Comparison of ENCODE assay signal across 17 cellular contexts in the genomic region with DNA sequence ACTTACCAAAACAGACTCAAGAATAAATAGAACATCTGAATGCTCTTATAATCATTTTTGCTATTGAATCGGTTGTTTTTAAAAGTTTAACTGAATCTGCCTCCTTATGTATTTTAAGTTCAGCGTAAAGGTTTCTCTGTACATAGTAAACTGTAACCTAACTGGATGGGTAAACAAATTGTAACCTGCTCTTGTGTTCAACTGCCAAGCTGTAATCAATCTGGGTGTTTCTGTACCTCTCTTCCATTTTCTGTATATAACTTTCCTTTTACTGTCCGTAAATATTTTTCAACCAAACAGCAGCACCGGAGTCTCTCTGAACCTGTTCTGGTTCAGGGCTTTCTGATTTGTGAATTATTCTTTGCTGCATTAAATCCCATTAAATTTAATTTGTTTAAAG. TPM values are rescaled to one million over a fixed set of nuclear protein-coding genes. Genes with fewer than 3 reads are reported as not detected.
A peak's percentile ranks its signal among the peaks of the same experiment; 100 is the strongest.
DNase-seq lines count a peak whose midpoint lies in the region; ATAC-seq, FAIRE-seq and TF ChIP-seq lines count a peak whose summit lies in the region.
"Had no signal": no experiment of that assay in that cellular context is flagged by ENCODE, and none has a peak within 500 bp of the region (broad histone marks: within the 10 kb centered on the region; RNA-seq: fewer than 3 reads in every experiment).

No MANE protein-coding gene starts in this region.

- 78% methylated on average over 3 of the region's 4 CpGs for WGBS in HUES64

- peak; percentile 31 for FAIRE-seq in colon (lab: Jason Lieb, UNC)
- FAIRE-seq: A549, K562 had no signal

- H3K4me3 Mint-ChIP-seq in GM23338 (no peak overlapping the region), neural progenitor cell (no peak overlapping the region)
- H3K4me3 Mint-ChIP-seq: CD14-positive monocyte; CD4-positive, alpha-beta memory T cell had no signal

- H3K79me2 ChIP-seq in GM23338 (replicated peaks; ENCODE audit: insufficient read depth) (no peaks in the 10 kb centered on the region), neural progenitor cell (ENCODE audit: low read depth) (no peaks in the 10 kb centered on the region)

- no peak for TF ChIP-seq CTCF in GM23338 (conservative IDR thresholded peaks at IDR 0.05; ENCODE audit: low read depth in 2 of 2)
- no peak for TF ChIP-seq CTCF in neural progenitor cell (IDR thresholded peaks at IDR 0.05)

- 0 out of 2 replicates have a peak, but pooled peaks cover 3% of the 10 kb centered on the region for H3K9me2 ChIP-seq in GM23338 (ENCODE audit: insufficient read depth)

- H3K9ac ChIP-seq in HUES64 (ENCODE audit: low read depth, low read length) (no peak overlapping the region), neural progenitor cell (no peak overlapping the region)
- H3K9ac ChIP-seq: BLaER1, GM23248 had no signal

- H3K27ac Mint-ChIP-seq in GM23338 (0 out of 2 replicates have a peak overlapping the region, but pooled peaks have one; percentile 8), neural progenitor cell (no peak overlapping the region)
- H3K27ac Mint-ChIP-seq: CD14-positive monocyte; CD4-positive, alpha-beta memory T cell had no signal

- no peak overlapping the region for H3K4me3 ChIP-seq in GM23338
- H3K4me3 ChIP-seq in HUES64 (ENCODE audit: low read length), result no peak overlapping the region
- H3K4me3 ChIP-seq in neural progenitor cell, result no peak overlapping the region
- H3K4me3 ChIP-seq: A549, BLaER1, GM23248, K562 had no signal

- no peaks in the 10 kb centered on the region for H3K36me3 ChIP-seq in GM23338 (ENCODE audit: insufficient read depth)
- no peaks in the 10 kb centered on the region for H3K36me3 ChIP-seq in HUES64 (ENCODE audit: insufficient read depth, low read length)
- no peaks in the 10 kb centered on the region for H3K36me3 ChIP-seq in neural progenitor cell
- H3K36me3 ChIP-seq: BLaER1 had no signal

- no peaks in the 10 kb centered on the region for H3F3A ChIP-seq in GM23338 (replicated peaks; ENCODE audit: low read depth)
- no peaks in the 10 kb centered on the region for H3F3A ChIP-seq in neural progenitor cell (ENCODE audit: low read depth)

- intact Hi-C loops in posterior cingulate gyrus (cut with DNase I), result no loop called here

- H3K27me3 ChIP-seq in GM23338 (ENCODE audit: insufficient read depth), result no peaks in the 10 kb centered on the region
- no peaks in the 10 kb centered on the region for H3K27me3 ChIP-seq in HUES64 (ENCODE audit: insufficient read depth, low read length)
- H3K27me3 ChIP-seq in neural progenitor cell, result no peaks in the 10 kb centered on the region
- H3K27me3 ChIP-seq: BLaER1 had no signal

- H3K36me3 Mint-ChIP-seq in GM23338 (ENCODE audit: low read depth), result peaks cover 17% of the 10 kb centered on the region; the same call in 2 of the 3 replicates
- no peaks in the 10 kb centered on the region for H3K36me3 Mint-ChIP-seq in neural progenitor cell
- H3K36me3 Mint-ChIP-seq: CD14-positive monocyte had no signal

- peaks cover 22% of the 10 kb centered on the region for H3K4me1 Mint-ChIP-seq in GM23338
- H3K4me1 Mint-ChIP-seq in neural progenitor cell, result peaks cover 10% of the 10 kb centered on the region

- no peak for ATAC-seq in GM23338
- no peak for ATAC-seq in HG03432 (IDR thresholded peaks at IDR 0.05; ENCODE audit: unreplicated experiment)
- ATAC-seq: A549 had no signal

- H3K9me3 Mint-ChIP-seq in GM23338, result peaks cover 20% of the 10 kb centered on the region
- H3K9me3 Mint-ChIP-seq in neural progenitor cell, result peaks cover 9% of the 10 kb centered on the region

- no peak overlapping the region for H2AFZ ChIP-seq in GM23338
- peak overlapping the region; percentile 54 for H2AFZ ChIP-seq in neural progenitor cell (replicated peaks)
- H2AFZ ChIP-seq: GM23248 had no signal

- peaks cover 2% of the 10 kb centered on the region for H3K27me3 Mint-ChIP-seq in GM23338 (ENCODE audit: insufficient read depth, low read depth, poor library complexity)
- H3K27me3 Mint-ChIP-seq in neural progenitor cell (ENCODE audit: insufficient read depth, low read depth), result peaks cover under 1% of the 10 kb centered on the region
- H3K27me3 Mint-ChIP-seq: CD4-positive, alpha-beta memory T cell had no signal

- peak overlapping the region; percentile 59 for H3K4me2 ChIP-seq in GM23338
- no peak overlapping the region for H3K4me2 ChIP-seq in neural progenitor cell
- H3K4me2 ChIP-seq: A549, BLaER1 had no signal

- H3K27ac ChIP-seq in GM23338 (ENCODE audit: low read depth) (0 out of 2 replicates have a peak overlapping the region, but pooled peaks have one; percentile 0), HUES64 (ENCODE audit: low read depth, low read length) (peak overlapping the region; percentile 52; the same call in 1 of the 2 replicates), neural progenitor cell (no peak overlapping the region)
- H3K27ac ChIP-seq: 22Rv1, A549, BLaER1, GM23248 had no signal

- H3K4me1 ChIP-seq in GM23338 (ENCODE audit: insufficient read depth) (peaks cover 20% of the 10 kb centered on the region), HUES64 (ENCODE audit: insufficient read depth, low read length) (peaks cover 23% of the 10 kb centered on the region), neural progenitor cell (peaks cover 8% of the 10 kb centered on the region)
- H3K4me1 ChIP-seq: A549 had no signal

- H3K9me3 ChIP-seq in HUES64 (ENCODE audit: insufficient read depth, low read depth, low read length) (no peaks in the 10 kb centered on the region), neural progenitor cell (ENCODE audit: low read depth) (no peaks in the 10 kb centered on the region)
- H3K9me3 ChIP-seq: A549 had no signal

- DNase-seq in GM23338 (ENCODE audit: low spot score), result no peak
- DNase-seq in neural progenitor cell (ENCODE audit: low spot score), result no peak
- no peak for DNase-seq in posterior cingulate gyrus
- DNase-seq in kidney tubule cell (ENCODE audit: low spot score), result no peak
- DNase-seq: CD4-positive, alpha-beta memory T cell; DMS79 treated with DMSO at 0.1 percent for 48 hours; GF-D8; GM23248; IMR-90 had no signal

- no peaks in the 10 kb centered on the region for H4K20me1 ChIP-seq in GM23338 (replicated peaks; ENCODE audit: insufficient read depth)
- H4K20me1 ChIP-seq in neural progenitor cell (ENCODE audit: low read depth), result no peaks in the 10 kb centered on the region
- H4K20me1 ChIP-seq: BLaER1 had no signal

TF ChIP-seq in GM23338, 12 proteins besides CTCF, POLR2A, EP300 and RAD21 (continues in another document):
- no peak for TF ChIP-seq ZNF331 (CRISPR knock-in tag; IDR thresholded peaks at IDR 0.05; ENCODE audit: low read depth)
- TF ChIP-seq POLR2AphosphoS5 (IDR thresholded peaks at IDR 0.05; ENCODE audit: low read depth), result no peak
- no peak for TF ChIP-seq CREB1 (CRISPR knock-in tag; IDR thresholded peaks at IDR 0.05; ENCODE audit: low read depth)
- no peak for TF ChIP-seq JUNB (IDR thresholded peaks at IDR 0.05; ENCODE audit: unreplicated experiment)

RNA-seq across cellular contexts. Expression of a gene that starts 27.6 kb away (rescaled TPM):
- total RNA-seq in GM23338 (2014; rRNA removed; shearing (Covaris generic)), result 0.27 and 0.35 TPM in 2 replicates
- polyA plus RNA-seq in GM23338 (2016; fragmentation: Nextera tagmentation; extraction: Ambion mirVana), result 0.99 and 1.1 TPM in 2 replicates
- 0.35 TPM for polyA plus RNA-seq in HUES64 (2013, experiment 1 of 2)
- 0.19 TPM for polyA plus RNA-seq in HUES64 (2013, experiment 2 of 2)
- total RNA-seq in neural progenitor cell (ENCODE audit: low replicate concordance), result 0.25 and 0.49 TPM in 2 replicates
- total RNA-seq: CD4-positive, alpha-beta memory T cell had no signal
- polyA plus RNA-seq: CD14-positive monocyte; CD4-positive, alpha-beta memory T cell had no signal
